Comparison of ENCODE assay signal across 10 cellular contexts in genomic region chr1:158019177-158019868, GRCh38. TPM values are rescaled to one million over a fixed set of nuclear protein-coding genes. Genes with fewer than 3 reads are reported as not detected.
DNase-seq lines count a peak whose midpoint lies in the region; ATAC-seq, FAIRE-seq and TF ChIP-seq lines count a peak whose summit lies in the region.
"Had no signal": no experiment of that assay in that cellular context is flagged by ENCODE, and none has a peak within 500 bp of the region (broad histone marks: within the 10 kb centered on the region; RNA-seq: fewer than 3 reads in every experiment).

No MANE protein-coding gene starts in this region.

- no peaks in the 10 kb centered on the region for H3K9me3 ChIP-seq in RWPE2 (ENCODE audit: severe bottlenecking)

- H3K9me3 Mint-ChIP-seq in neural crest cell: no peaks in the 10 kb centered on the region
- H3K9me3 Mint-ChIP-seq: dendritic cell treated with granulocyte-macrophage colony-stimulating factor and Interleukin-4, amounts not matched to agents 40 ng/mL and 50 ng/mL, for 4 days had no signal

- H3K4me3 Mint-ChIP-seq in neural crest cell: peak overlapping the region; percentile 49
- H3K4me3 Mint-ChIP-seq: dendritic cell treated with granulocyte-macrophage colony-stimulating factor and Interleukin-4, amounts not matched to agents 40 ng/mL and 50 ng/mL, for 4 days had no signal

- ATAC-seq in RWPE2 (ENCODE audit: low read depth): peak; percentile 88
- no peak for ATAC-seq in GM21390 (IDR thresholded peaks at IDR 0.05; ENCODE audit: unreplicated experiment)
- no peak for ATAC-seq in GM21825 (IDR thresholded peaks at IDR 0.05; ENCODE audit: unreplicated experiment)

- peak; percentile 23; the same call in 1 of the 2 replicates for TF ChIP-seq CTCF in AG10803 (conservative IDR thresholded peaks at IDR 0.05; ENCODE audit: low read length)
- peak; percentile 11 for TF ChIP-seq CTCF in RWPE2 (IDR thresholded peaks at IDR 0.05; ENCODE audit: poor library complexity, severe bottlenecking)
- no peak for TF ChIP-seq CTCF in neural crest cell (conservative IDR thresholded peaks at IDR 0.05)
- no peak for TF ChIP-seq CTCF in D721Med (IDR thresholded peaks at IDR 0.05; ENCODE audit: insufficient read depth, missing control alignments)

- H3K4me3 ChIP-seq in AG10803 (ENCODE audit: low read length) (peak overlapping the region; percentile 35), RWPE2 (ENCODE audit: severe bottlenecking) (no peak overlapping the region)

- H3K36me3 Mint-ChIP-seq in neural crest cell (ENCODE audit: low read depth): peaks cover 2% of the 10 kb centered on the region

- H3K27me3 Mint-ChIP-seq in neural crest cell (ENCODE audit: low read depth): no peaks in the 10 kb centered on the region

- peak overlapping the region; percentile 98 for H3K27ac ChIP-seq in RWPE2 (ENCODE audit: poor library complexity, severe bottlenecking)

- peak overlapping the region; percentile 71 for H3K27ac Mint-ChIP-seq in neural crest cell (ENCODE audit: unreplicated experiment)
- H3K27ac Mint-ChIP-seq: dendritic cell treated with granulocyte-macrophage colony-stimulating factor and Interleukin-4, amounts not matched to agents 40 ng/mL and 50 ng/mL, for 4 days had no signal

- H3K27me3 ChIP-seq in RWPE2 (ENCODE audit: insufficient read depth, poor library complexity, severe bottlenecking): no peaks in the 10 kb centered on the region

- no peak for FAIRE-seq in D721Med (lab: Jason Lieb, UNC)

- peak; percentile 95 for DNase-seq in AG10803 (ENCODE audit: low read depth)
- peak; percentile 74 for DNase-seq in RWPE2 (ENCODE audit: low spot score)
- peak; percentile 96 for DNase-seq in fibroblast of peridontal ligament (ENCODE audit: extremely low read depth)
- no peak for DNase-seq in neural crest cell (ENCODE audit: low read depth, low spot score)
- DNase-seq in D721Med (ENCODE audit: insufficient read length, low spot score): no peak
- DNase-seq in retina: no peak
- DNase-seq: DND-41 had no signal

- H3K4me1 ChIP-seq in RWPE2 (ENCODE audit: insufficient read depth, poor library complexity, severe bottlenecking): peaks cover 79% of the 10 kb centered on the region

- peaks cover 91% of the 10 kb centered on the region for H3K4me1 Mint-ChIP-seq in neural crest cell

- peaks cover 8% of the 10 kb centered on the region for H3K36me3 ChIP-seq in RWPE2 (ENCODE audit: low read depth)

RNA-seq across cellular contexts. Expression of gene KIRREL1, which starts 25.9 kb away (rescaled TPM):
- 64.9 and 68.0 TPM in 2 replicates for total RNA-seq in neural crest cell

Comparison
In these comparisons a context has a peak if more than half of its experiments do, and no peak if none do; other contexts are left out.
1. DNase-seq: peak in AG10803 (single experiment), RWPE2 (single experiment) and fibroblast of peridontal ligament (single experiment); none in neural crest cell (single experiment), D721Med (single experiment) and retina (single experiment).
2. CTCF ChIP-seq: peak in AG10803 (single experiment) and RWPE2 (single experiment); none in neural crest cell (single experiment) and D721Med (single experiment).